In the genomic region with DNA sequence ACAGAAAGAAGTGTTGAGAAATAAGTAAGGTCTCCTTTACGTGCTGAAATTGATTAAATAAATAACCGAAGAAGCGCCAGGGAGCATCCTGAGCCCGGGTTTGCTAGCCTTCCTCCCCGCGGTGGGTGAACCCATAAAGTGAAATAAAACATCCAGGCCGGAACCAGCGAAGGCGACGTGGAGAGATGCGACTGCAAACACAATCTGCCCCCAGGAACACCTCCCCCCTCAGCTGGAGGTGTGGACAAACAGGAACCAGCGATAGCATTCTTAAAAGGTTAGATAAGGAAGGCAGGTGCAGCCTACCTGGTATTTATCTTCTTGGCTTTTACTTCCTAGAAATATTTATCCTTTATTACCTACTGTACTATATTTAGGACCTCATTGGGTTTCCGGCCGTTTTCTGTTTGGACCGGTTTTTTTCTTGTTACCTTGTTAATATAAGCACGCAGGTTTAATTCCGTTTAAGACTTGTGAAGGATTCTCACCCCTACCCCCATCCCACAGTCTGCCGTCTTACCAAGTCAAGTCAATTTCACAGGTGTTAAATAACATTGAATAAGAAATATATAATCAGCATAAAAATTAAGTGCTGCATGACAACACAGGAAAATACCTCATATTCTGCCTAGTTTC, we compare ENCODE assay signal across 9 cellular contexts.
DNase-seq lines count a peak whose midpoint lies in the region; ATAC-seq and TF ChIP-seq lines count a peak whose summit lies in the region.
"Had no signal": no experiment of that assay in that cellular context is flagged by ENCODE, and none has a peak within 500 bp of the region (broad histone marks: within the 10 kb centered on the region; RNA-seq: fewer than 3 reads in every experiment).

No MANE protein-coding gene starts in this region.

- H3K4me3 Mint-ChIP-seq in activated naive CD4-positive, alpha-beta T cell treated with anti-CD3 and anti-CD28 coated beads, Interleukin-2, amount 10 ng/mL, durations not matched to agents 7 days and 5 days, result peak overlapping the region; percentile 65
- H3K4me3 Mint-ChIP-seq in immature natural killer cell, result peak overlapping the region; percentile 89 to 97 (median 91)

- peak overlapping the region; percentile 32 for H3K4me3 ChIP-seq in upper lobe of right lung
- H3K4me3 ChIP-seq: MG63 had no signal

- no peaks in the 10 kb centered on the region for H3K9me3 Mint-ChIP-seq in activated naive CD4-positive, alpha-beta T cell treated with anti-CD3 and anti-CD28 coated beads, Interleukin-2, amount 10 ng/mL, durations not matched to agents 7 days and 5 days
- no peaks in the 10 kb centered on the region for H3K9me3 Mint-ChIP-seq in immature natural killer cell

- CTCF ChIA-PET in activated naive CD4-positive, alpha-beta T cell treated with anti-CD3 and anti-CD28 coated beads, Interleukin-2, amount 10 ng/mL, durations not matched to agents 7 days and 5 days (lab: Charles Lee), result no interaction called here

- H3K27me3 Mint-ChIP-seq in activated naive CD4-positive, alpha-beta T cell treated with anti-CD3 and anti-CD28 coated beads, Interleukin-2, amount 10 ng/mL, durations not matched to agents 7 days and 5 days, result peaks cover 26% of the 10 kb centered on the region
- peaks cover 6 to 19% (median 8%) of the 10 kb centered on the region in 3 donors for H3K27me3 Mint-ChIP-seq in immature natural killer cell (ENCODE audit: low read depth in 3 of 3)

- ATAC-seq in upper lobe of right lung (peak; percentile 40), GM21381 (IDR thresholded peaks at IDR 0.05; ENCODE audit: unreplicated experiment) (no peak)

- no peaks in the 10 kb centered on the region for H3K9me3 ChIP-seq in upper lobe of right lung
- H3K9me3 ChIP-seq: MG63 had no signal

- no peak for TF ChIP-seq CTCF in upper lobe of right lung (IDR thresholded peaks at IDR 0.05)

- H3K4me1 Mint-ChIP-seq in activated naive CD4-positive, alpha-beta T cell treated with anti-CD3 and anti-CD28 coated beads, Interleukin-2, amount 10 ng/mL, durations not matched to agents 7 days and 5 days, result peaks cover 64% of the 10 kb centered on the region
- H3K4me1 Mint-ChIP-seq in immature natural killer cell, result peaks cover 79 to 95% of the 10 kb centered on the region in 2 donors

- H3K4me1 ChIP-seq in upper lobe of right lung, result peaks cover 15% of the 10 kb centered on the region

- in situ Hi-C loops in G401 (cut with HindIII; ENCODE audit: low sequenced_read_pairs), result no loop called here

- H3K27me3 ChIP-seq in upper lobe of right lung, result no peaks in the 10 kb centered on the region
- H3K27me3 ChIP-seq: MG63 had no signal

- peak overlapping the region; percentile 30 for H3K27ac ChIP-seq in upper lobe of right lung

- intact Hi-C loops in upper lobe of right lung (cut with DNase I), result no loop called here

- DNase-seq in activated naive CD4-positive, alpha-beta T cell treated with anti-CD3 and anti-CD28 coated beads, Interleukin-2, amount 10 ng/mL, durations not matched to agents 7 days and 5 days, result peak; percentile 60
- DNase-seq in activated naive CD4-positive, alpha-beta T cell treated with anti-CD3 and anti-CD28 coated beads, Interleukin-2, amount 50 U/mL, for 16 hours, result no peak
- DNase-seq in SW480 (ENCODE audit: low spot score) (peak; percentile 31), immature natural killer cell (peak; percentile 60 to 65 (median 62)), upper lobe of right lung (no peak), NCI-H1105 (lab: John Stamatoyannopoulos, UW) (no peak), G401 (ENCODE audit: low spot score) (no peak)
- DNase-seq: MG63 had no signal

- H3K27ac Mint-ChIP-seq in activated naive CD4-positive, alpha-beta T cell treated with anti-CD3 and anti-CD28 coated beads, Interleukin-2, amount 10 ng/mL, durations not matched to agents 7 days and 5 days, result peak overlapping the region; percentile 80
- H3K27ac Mint-ChIP-seq in immature natural killer cell, result peak overlapping the region; percentile 95 to 99 (median 98)

- no peaks in the 10 kb centered on the region for H3K36me3 Mint-ChIP-seq in activated naive CD4-positive, alpha-beta T cell treated with anti-CD3 and anti-CD28 coated beads, Interleukin-2, amount 10 ng/mL, durations not matched to agents 7 days and 5 days
- H3K36me3 Mint-ChIP-seq in immature natural killer cell, result peaks cover 10 to 14% (median 14%) of the 10 kb centered on the region in 3 donors

- no peaks in the 10 kb centered on the region for H3K36me3 ChIP-seq in upper lobe of right lung
- H3K36me3 ChIP-seq: MG63 had no signal

Comparison
In these comparisons a context has a peak if more than half of its experiments do, and no peak if none do; other contexts are left out.
1. DNase-seq: peak in activated naive CD4-positive, alpha-beta T cell treated with anti-CD3 and anti-CD28 coated beads, Interleukin-2, amount 10 ng/mL, durations not matched to agents 7 days and 5 days (single experiment), SW480 (single experiment) and immature natural killer cell (3 of 3); none in activated naive CD4-positive, alpha-beta T cell treated with anti-CD3 and anti-CD28 coated beads, Interleukin-2, amount 50 U/mL, for 16 hours (single experiment), upper lobe of right lung (single experiment), NCI-H1105 (single experiment) and G401 (single experiment).